In genomic region chr5:88833371-88834107, GRCh38 we compare ENCODE assay signal across 8 cellular contexts. TPM values are rescaled to one million over a fixed set of nuclear protein-coding genes. Genes with fewer than 3 reads are reported as not detected.
DNase-seq lines count a peak whose midpoint lies in the region; ATAC-seq and TF ChIP-seq lines count a peak whose summit lies in the region.

No MANE protein-coding gene starts in this region.

- peak overlapping the region; percentile 62 to 91 (median 79) for H3K27ac Mint-ChIP-seq in CD14-positive monocyte
- H3K27ac Mint-ChIP-seq in naive thymus-derived CD4-positive, alpha-beta T cell: peak overlapping the region in 2 of 9 donors; percentile 28 to 44

- peaks cover 48% of the 10 kb centered on the region for H3K4me1 Mint-ChIP-seq in CD14-positive monocyte
- H3K4me1 Mint-ChIP-seq in naive thymus-derived CD4-positive, alpha-beta T cell: peaks cover 7 to 31% (median 22%) of the 10 kb centered on the region in 7 donors

- TF ChIP-seq CTCF in CD14-positive monocyte (IDR thresholded peaks at IDR 0.05): no peak
- no peak for TF ChIP-seq CTCF in brain microvascular endothelial cell (IDR thresholded peaks at IDR 0.05; ENCODE audit: low read depth, low read length, missing control alignments)
- TF ChIP-seq CTCF in upper lobe of right lung (IDR thresholded peaks at IDR 0.05): no peak

- in situ Hi-C loops in brain microvascular endothelial cell (cut with HindIII; ENCODE audit: low pct_ligation_motif_present, low sequenced_read_pairs): no loop called here

- POLR2A ChIA-PET in naive thymus-derived CD4-positive, alpha-beta T cell (lab: Charles Lee): no interaction called here

- H3K36me3 Mint-ChIP-seq in CD14-positive monocyte: peaks cover 21 to 30% of the 10 kb centered on the region in 2 donors
- H3K36me3 Mint-ChIP-seq in naive thymus-derived CD4-positive, alpha-beta T cell: no peaks in the 10 kb centered on the region

- peaks cover 0 to 3% (median 0%) of the 10 kb centered on the region in 3 donors for H3K27me3 Mint-ChIP-seq in CD14-positive monocyte (ENCODE audit: low read depth in 3 of 3)
- peaks cover 0 to 5% (median 3%) of the 10 kb centered on the region in 5 donors for H3K27me3 Mint-ChIP-seq in naive thymus-derived CD4-positive, alpha-beta T cell

- peak overlapping the region; percentile 46 to 49 for H3K4me3 Mint-ChIP-seq in CD14-positive monocyte
- H3K4me3 Mint-ChIP-seq in naive thymus-derived CD4-positive, alpha-beta T cell: peak overlapping the region in 7 of 10 donors; percentile 7 to 66 (median 48)

- peak overlapping the region; percentile 78 for H3K27ac ChIP-seq in brain microvascular endothelial cell
- no peak overlapping the region for H3K27ac ChIP-seq in naive thymus-derived CD4-positive, alpha-beta T cell (ENCODE audit: low read depth, low read length)
- peak overlapping the region; percentile 24 for H3K27ac ChIP-seq in upper lobe of right lung

- peak; percentile 56 for DNase-seq in CD14-positive monocyte (ENCODE audit: low spot score)
- peak; percentile 49 for DNase-seq in NCI-H69 (lab: John Stamatoyannopoulos, UW)
- DNase-seq in brain microvascular endothelial cell: peak; percentile 85
- DNase-seq in naive thymus-derived CD4-positive, alpha-beta T cell: peak in 8 of 9 donors; percentile 16 to 62 (median 48)
- no peak for DNase-seq in upper lobe of right lung
- DNase-seq in NCI-H187 (lab: John Stamatoyannopoulos, UW): no peak

- peaks cover 0 to 3% (median 0%) of the 10 kb centered on the region in 7 donors for H3K9me3 Mint-ChIP-seq in CD14-positive monocyte
- H3K9me3 Mint-ChIP-seq in naive thymus-derived CD4-positive, alpha-beta T cell: peaks cover 0 to 6% (median 0%) of the 10 kb centered on the region in 11 donors

- H3K27me3 ChIP-seq in brain microvascular endothelial cell (replicated peaks) (no peaks in the 10 kb centered on the region), upper lobe of right lung (no peaks in the 10 kb centered on the region)
- no peaks in the 10 kb centered on the region for H3K27me3 ChIP-seq in naive thymus-derived CD4-positive, alpha-beta T cell (ENCODE audit: control insufficient read depth in 2 of 2, insufficient read depth in 2 of 2, low read length in 2 of 2)

- H3K36me3 ChIP-seq in brain microvascular endothelial cell (replicated peaks) (no peaks in the 10 kb centered on the region), upper lobe of right lung (no peaks in the 10 kb centered on the region)
- H3K36me3 ChIP-seq in naive thymus-derived CD4-positive, alpha-beta T cell (ENCODE audit: control insufficient read depth in 2 of 3, insufficient read depth in 3 of 3, low read length in 3 of 3): no peaks in the 10 kb centered on the region

- intact Hi-C loops in CD14-positive monocyte (cut with micrococcal nuclease) (no loop called here), upper lobe of right lung (cut with DNase I) (no loop called here)
- intact Hi-C loops in naive thymus-derived CD4-positive, alpha-beta T cell (cut with micrococcal nuclease): no loop called here

- H3K4me3 ChIP-seq in brain microvascular endothelial cell (ENCODE audit: low read depth, low read length) (peak overlapping the region; percentile 6), upper lobe of right lung (peak overlapping the region; percentile 17)
- H3K4me3 ChIP-seq in naive thymus-derived CD4-positive, alpha-beta T cell (ENCODE audit: low read length): no peak overlapping the region

- H3K4me1 ChIP-seq in naive thymus-derived CD4-positive, alpha-beta T cell (ENCODE audit: control insufficient read depth in 2 of 2, insufficient read depth in 2 of 2, low read length in 2 of 2): no peaks in the 10 kb centered on the region
- H3K4me1 ChIP-seq in upper lobe of right lung: peaks cover 27% of the 10 kb centered on the region

- no peaks in the 10 kb centered on the region for H3K9me3 ChIP-seq in naive thymus-derived CD4-positive, alpha-beta T cell (ENCODE audit: control insufficient read depth in 2 of 3, low read length in 3 of 3)
- no peaks in the 10 kb centered on the region for H3K9me3 ChIP-seq in upper lobe of right lung

- ATAC-seq in GM21447 (IDR thresholded peaks at IDR 0.05; ENCODE audit: unreplicated experiment): peak; percentile 45
- peak; percentile 80 for ATAC-seq in naive thymus-derived CD4-positive, alpha-beta T cell
- peak; percentile 74 for ATAC-seq in upper lobe of right lung
- no peak for ATAC-seq in GM21576 (IDR thresholded peaks at IDR 0.05; ENCODE audit: unreplicated experiment)

- CTCF ChIA-PET in naive thymus-derived CD4-positive, alpha-beta T cell (lab: Charles Lee): no interaction called here

RNA-seq across cellular contexts. Expression of gene MEF2C, which starts 49.4 kb away (rescaled TPM):
- 10 to 100 TPM; 88.3 to 89.3 TPM for polyA plus RNA-seq in CD14-positive monocyte
- total RNA-seq in naive thymus-derived CD4-positive, alpha-beta T cell: 10 to 100 TPM in 1 of 5 experiments, 1 to 10 TPM in 3, under 1 TPM in 1; 0.07 to 40.0 (median 3.4) TPM
- under 1 TPM; 0.24 to 0.77 TPM for polyA plus RNA-seq in naive thymus-derived CD4-positive, alpha-beta T cell
- 51.4 TPM for total RNA-seq in upper lobe of right lung

Comparison
In these comparisons a context has a peak if more than half of its experiments do, and no peak if none do; other contexts are left out.
1. DNase-seq: peak in CD14-positive monocyte (single experiment), NCI-H69 (single experiment), brain microvascular endothelial cell (single experiment) and naive thymus-derived CD4-positive, alpha-beta T cell (8 of 9); none in upper lobe of right lung (single experiment) and NCI-H187 (0 of 2).